Comparison of ENCODE assay signal across 16 cellular contexts in the genomic region with DNA sequence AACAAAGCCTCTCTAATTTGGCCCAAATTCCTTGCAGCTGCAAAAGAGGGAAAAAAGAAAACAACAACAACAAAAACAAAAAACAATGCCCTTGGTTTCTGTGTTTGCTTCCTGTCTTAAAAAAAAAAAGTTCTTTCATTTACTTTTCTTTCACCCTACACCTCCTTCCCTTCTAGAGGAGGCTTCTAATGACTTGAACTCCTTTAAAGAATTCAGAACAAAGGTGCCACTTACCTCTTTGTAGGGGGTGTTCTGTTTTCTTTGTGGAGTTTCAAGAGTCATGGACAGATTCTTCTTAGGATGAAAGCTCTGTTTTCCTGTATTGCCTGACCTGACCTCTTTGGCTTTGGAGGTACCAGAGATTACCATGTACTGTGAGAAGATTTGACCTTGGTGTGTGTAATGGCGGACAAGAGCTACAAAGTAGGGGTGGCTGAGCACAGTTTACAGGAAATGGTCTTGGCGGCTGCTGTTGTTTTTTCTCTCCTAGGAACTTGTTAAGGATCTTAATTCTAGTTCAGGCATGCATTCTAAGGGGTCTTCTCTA.
"Had no signal": no experiment of that assay in that cellular context is flagged by ENCODE, and none has a peak within 500 bp of the region (broad histone marks: within the 10 kb centered on the region; RNA-seq: fewer than 3 reads in every experiment).

No MANE protein-coding gene starts in this region.

- H3K4me3 ChIP-seq: sigmoid colon, smooth muscle cell, stomach, suprapubic skin, tibial nerve had no signal

- H3K4me1 ChIP-seq: sigmoid colon, stomach, suprapubic skin, tibial nerve had no signal

- H3K9me3 Mint-ChIP-seq: activated naive CD4-positive, alpha-beta T cell treated with anti-CD3 and anti-CD28 coated beads, Interleukin-2, amount 50 U/mL, for 24 hours had no signal

- H3K27me3 Mint-ChIP-seq: activated naive CD4-positive, alpha-beta T cell treated with anti-CD3 and anti-CD28 coated beads, Interleukin-2, amount 50 U/mL, for 24 hours; stimulated activated memory B cell treated with anti-CD40 and anti-IgM and Interleukin-4, amounts not matched to agents 10 μg/mL and 1 μg/mL and 100 μg/mL, for 72 hours had no signal

- H3K4me2 ChIP-seq: smooth muscle cell had no signal

- H3K36me3 Mint-ChIP-seq: activated naive CD4-positive, alpha-beta T cell treated with anti-CD3 and anti-CD28 coated beads, Interleukin-2, amount 50 U/mL, for 24 hours; stimulated activated memory B cell treated with anti-CD40 and anti-IgM and Interleukin-4, amounts not matched to agents 10 μg/mL and 1 μg/mL and 100 μg/mL, for 72 hours had no signal

- H3K9me3 ChIP-seq: sigmoid colon, suprapubic skin had no signal

- H3K27ac ChIP-seq: sigmoid colon, stomach, suprapubic skin, tibial nerve had no signal

- H3K27me3 ChIP-seq: sigmoid colon, stomach, suprapubic skin had no signal

- H3K4me1 Mint-ChIP-seq: activated naive CD4-positive, alpha-beta T cell treated with anti-CD3 and anti-CD28 coated beads, Interleukin-2, amount 50 U/mL, for 24 hours; brain; nephron; stimulated activated memory B cell treated with anti-CD40 and anti-IgM and Interleukin-4, amounts not matched to agents 10 μg/mL and 1 μg/mL and 100 μg/mL, for 72 hours had no signal

- H3K4me3 Mint-ChIP-seq: activated naive CD4-positive, alpha-beta T cell treated with anti-CD3 and anti-CD28 coated beads, Interleukin-2, amount 50 U/mL, for 24 hours; brain; nephron; stimulated activated memory B cell treated with anti-CD40 and anti-IgM and Interleukin-4, amounts not matched to agents 10 μg/mL and 1 μg/mL and 100 μg/mL, for 72 hours had no signal

- H3K27ac Mint-ChIP-seq: activated naive CD4-positive, alpha-beta T cell treated with anti-CD3 and anti-CD28 coated beads, Interleukin-2, amount 50 U/mL, for 24 hours; brain; nephron; stimulated activated memory B cell treated with anti-CD40 and anti-IgM and Interleukin-4, amounts not matched to agents 10 μg/mL and 1 μg/mL and 100 μg/mL, for 72 hours had no signal

- H3K36me3 ChIP-seq: sigmoid colon, stomach, suprapubic skin, tibial nerve had no signal

- DNase-seq: activated gamma-delta T cell treated with Interleukin-2 at 50 U/mL for 16 hours; activated T-cell treated with anti-CD3 and anti-CD28 coated beads, Interleukin-2, amount 50 U/mL, for 1 hour; anterior cingulate cortex; effector CD4-positive, alpha-beta T cell; occipital lobe; retina; sigmoid colon; stimulated activated CD4-positive, alpha-beta T cell treated with anti-CD3 and anti-CD28 coated beads, Interleukin-15, amount 100 ng/mL, for 24 hours; stomach had no signal

- ATAC-seq: stimulated activated memory B cell treated with anti-CD40 and anti-IgM and Interleukin-4, amounts not matched to agents 10 μg/mL and 1 μg/mL and 100 μg/mL, for 72 hours had no signal
